In the genomic region with DNA sequence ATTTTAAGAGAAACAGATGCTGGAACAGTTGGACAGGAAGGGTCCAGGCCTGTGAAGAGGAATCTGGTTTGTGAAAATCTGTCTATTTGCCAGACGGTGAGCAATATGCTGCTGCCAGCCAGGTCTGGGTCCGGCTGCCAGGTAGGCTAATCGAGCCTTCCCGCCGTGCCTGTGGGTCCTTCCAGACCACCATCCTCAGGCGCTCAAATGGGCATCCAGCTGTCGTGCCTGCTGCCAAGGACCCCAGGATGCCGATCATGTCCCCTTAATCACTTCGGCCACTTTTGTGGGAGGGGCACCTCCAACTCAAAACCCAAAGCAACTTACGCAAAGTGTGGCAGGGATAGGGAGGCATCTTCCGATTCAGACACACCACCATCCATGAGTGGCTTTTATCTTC, we compare ENCODE assay signal across 28 cellular contexts.
"Had no signal": no experiment of that assay in that cellular context is flagged by ENCODE, and none has a peak within 500 bp of the region (broad histone marks: within the 10 kb centered on the region; RNA-seq: fewer than 3 reads in every experiment).

No MANE protein-coding gene starts in this region.

- ATAC-seq: activated T-helper 17 cell treated with anti-CD3 and anti-CD28 coated beads, Interleukin-2, amount 50 U/mL, for 72 hours; PC-3 had no signal

- FAIRE-seq: astrocyte, RCC 7860, TTC549 had no signal

- H3K27ac Mint-ChIP-seq: activated CD4-positive, alpha-beta memory T cell treated with anti-CD3 and anti-CD28 coated beads for 36 hours; activated CD4-positive, alpha-beta T cell treated with anti-CD3 and anti-CD28 coated beads, Interleukin-2, amount 10 ng/mL, durations not matched to agents 7 days and 5 days; activated naive CD4-positive, alpha-beta T cell treated with anti-CD3 and anti-CD28 coated beads for 36 hours; activated naive CD8-positive, alpha-beta T cell; activated T-helper 17 cell treated with anti-CD3 and anti-CD28 coated beads, Interleukin-2, amount 50 U/mL, for 72 hours had no signal

- H3K9me3 ChIP-seq: SJSA1 had no signal

- H3K4me1 ChIP-seq: SJSA1 had no signal

- DNase-seq: activated CD4-positive, alpha-beta memory T cell treated with anti-CD3 and anti-CD28 coated beads for 36 hours; activated CD4-positive, alpha-beta T cell treated with anti-CD3 and anti-CD28 coated beads, Interleukin-2, amount 10 ng/mL, durations not matched to agents 7 days and 5 days; activated CD4-positive, CD25-positive, alpha-beta regulatory T cell; activated CD8-positive, alpha-beta memory T cell treated with anti-CD3 and anti-CD28 coated beads for 24 hours; activated gamma-delta T cell; activated naive CD4-positive, alpha-beta T cell treated with anti-CD3 and anti-CD28 coated beads for 36 hours; activated T-cell treated with anti-CD3 and anti-CD28 coated beads, Interleukin-2, amount 50 U/mL, for 48 hours; amygdala; brain microvascular endothelial cell; IMR-90; Kasumi-1; KBM-7; NCI-H1105 treated with DMSO at 0.1 percent for 48 hours; NCI-H146; NCI-H2029 treated with DMSO at 0.1 percent for 48 hours; NCI-H69; PC-3; SHP77; T-helper 2 cell; T1000 had no signal

- H3K4me3 Mint-ChIP-seq: activated CD4-positive, alpha-beta memory T cell treated with anti-CD3 and anti-CD28 coated beads for 36 hours; activated CD4-positive, alpha-beta T cell treated with anti-CD3 and anti-CD28 coated beads, Interleukin-2, amount 10 ng/mL, durations not matched to agents 7 days and 5 days; activated naive CD4-positive, alpha-beta T cell treated with anti-CD3 and anti-CD28 coated beads for 36 hours; activated naive CD8-positive, alpha-beta T cell; activated T-helper 17 cell treated with anti-CD3 and anti-CD28 coated beads, Interleukin-2, amount 50 U/mL, for 72 hours had no signal

- H3K4me3 ChIP-seq: cardiac muscle cell, SJSA1 had no signal

- H3K27ac ChIP-seq: brain microvascular endothelial cell, cardiac muscle cell, SJSA1, VCaP had no signal

- H3K27me3 ChIP-seq: brain microvascular endothelial cell, SJSA1 had no signal

- H3K4me1 Mint-ChIP-seq: activated CD4-positive, alpha-beta T cell treated with anti-CD3 and anti-CD28 coated beads, Interleukin-2, amount 10 ng/mL, durations not matched to agents 7 days and 5 days; activated T-helper 17 cell treated with anti-CD3 and anti-CD28 coated beads, Interleukin-2, amount 50 U/mL, for 72 hours had no signal

- H3K36me3 Mint-ChIP-seq: activated CD4-positive, alpha-beta memory T cell treated with anti-CD3 and anti-CD28 coated beads for 36 hours; activated naive CD8-positive, alpha-beta T cell had no signal

- H3K27me3 Mint-ChIP-seq: activated CD4-positive, alpha-beta T cell treated with anti-CD3 and anti-CD28 coated beads, Interleukin-2, amount 10 ng/mL, durations not matched to agents 7 days and 5 days had no signal

- H3K36me3 ChIP-seq: brain microvascular endothelial cell, cardiac muscle cell, SJSA1 had no signal
